In genomic region chr3:143167956-143168355, GRCh38 we compare ENCODE assay signal across 1 cellular context.
TF ChIP-seq lines count a peak whose summit lies in the region.

No MANE protein-coding gene starts in this region.

TF ChIP-seq in HepG2, 621 proteins besides CTCF, POLR2A, EP300 and RAD21:
- no peak for TF ChIP-seq MIER3 (CRISPR knock-in tag; IDR thresholded peaks at IDR 0.05; ENCODE audit: borderline replicate concordance)
- no peak for TF ChIP-seq TBX2 (CRISPR knock-in tag; IDR thresholded peaks at IDR 0.05; ENCODE audit: borderline replicate concordance)
- TF ChIP-seq MNT (IDR thresholded peaks at IDR 0.05): peak; percentile 77
TF ChIP-seq in HepG2: peak in this region for 1.
